In genomic region chr3:157595259-157595658, GRCh38 we compare ENCODE assay signal across 33 cellular contexts.
"Had no signal": no experiment of that assay in that cellular context is flagged by ENCODE, and none has a peak within 500 bp of the region (broad histone marks: within the 10 kb centered on the region; RNA-seq: fewer than 3 reads in every experiment).

No MANE protein-coding gene starts in this region.

- H3K36me3 ChIP-seq: MG63 had no signal

- H3K4me3 ChIP-seq: MG63 had no signal

- DNase-seq: MG63, MM.1S, NCI-H1048, NCI-H1092, NCI-H1092 treated with DMSO at 0.1 percent for 48 hours, NCI-H1105, NCI-H1105 treated with DMSO at 0.1 percent for 48 hours, NCI-H1417, NCI-H1417 treated with DMSO at 0.1 percent for 48 hours, NCI-H1436, NCI-H1436 treated with DMSO at 0.1 percent for 48 hours, NCI-H146, NCI-H1694, NCI-H1694 treated with DMSO at 0.1 percent for 48 hours, NCI-H187, NCI-H187 treated with DMSO at 0.1 percent for 48 hours, NCI-H1930, NCI-H2029, NCI-H2029 treated with DMSO at 0.1 percent for 48 hours, NCI-H2081, NCI-H2081 treated with DMSO at 0.1 percent for 48 hours, NCI-H2107, NCI-H2171, NCI-H2171 treated with DMSO at 0.1 percent for 48 hours, NCI-H2227 treated with DMSO at 0.1 percent for 48 hours, NCI-H226, NCI-H345, NCI-H446, NCI-H446 treated with DMSO at 0.1 percent for 48 hours, NCI-H510A, NCI-H510A treated with DMSO at 0.1 percent for 48 hours, NCI-H524, NCI-H524 treated with DMSO at 0.1 percent for 48 hours had no signal

- H3K9me3 ChIP-seq: MG63 had no signal
